8 cellular contexts compared by ENCODE assay signal in genomic region chr21:37006521-37007291, GRCh38. TPM values are rescaled to one million over a fixed set of nuclear protein-coding genes. Genes with fewer than 3 reads are reported as not detected.
DNase-seq lines count a peak whose midpoint lies in the region; ATAC-seq and TF ChIP-seq lines count a peak whose summit lies in the region.

RIPPLY3 (plus strand) TSS chr21:37006702; CDS start chr21:37006773, 71 bp downstream.

- H3K36me3 Mint-ChIP-seq in activated CD8-positive, alpha-beta T cell treated with anti-CD3 and anti-CD28 coated beads for 36 hours (ENCODE audit: low read depth): no peaks in the 10 kb centered on the region

- H3K4me3 Mint-ChIP-seq in activated CD8-positive, alpha-beta T cell treated with anti-CD3 and anti-CD28 coated beads for 36 hours: peak within 1 kb of the TSS; percentile 61

- ATAC-seq in activated CD8-positive, alpha-beta T cell treated with anti-CD3 and anti-CD28 coated beads for 36 hours: peak; percentile 60
- no peak for ATAC-seq in GM21717 (IDR thresholded peaks at IDR 0.05; ENCODE audit: unreplicated experiment)

- no peaks in the 10 kb centered on the region for H3K36me3 ChIP-seq in BE2C

- no peaks in the 10 kb centered on the region for H3K9me3 ChIP-seq in BE2C

- peak; percentile 28 for DNase-seq in BE2C
- DNase-seq in HCEC 1CT: peak; percentile 7
- peak; percentile 26 for DNase-seq in activated CD8-positive, alpha-beta T cell treated with anti-CD3 and anti-CD28 coated beads for 36 hours
- peak; percentile 32 for DNase-seq in glomerular visceral epithelial cell (ENCODE audit: extremely low spot score)
- no peak for DNase-seq in retinal pigment epithelial cell (ENCODE audit: low read depth)
- no peak for DNase-seq in posterior vena cava (ENCODE audit: low spot score)
- no peak for DNase-seq in cortex of kidney (lab: John Stamatoyannopoulos, UW)

- H3K4me3 ChIP-seq in BE2C (ENCODE audit: low read depth, low read length) (peak within 1 kb of the TSS; percentile 50), retinal pigment epithelial cell (ENCODE audit: low read length) (peak within 1 kb of the TSS; percentile 34)

- H3K4me1 ChIP-seq in BE2C: no peaks in the 10 kb centered on the region

- TF ChIP-seq CTCF in BE2C (IDR thresholded peaks at IDR 0.05; ENCODE audit: low read depth, low read length): no peak
- TF ChIP-seq CTCF in activated CD8-positive, alpha-beta T cell treated with anti-CD3 and anti-CD28 coated beads for 36 hours (IDR thresholded peaks at IDR 0.05): no peak
- TF ChIP-seq CTCF in retinal pigment epithelial cell (conservative IDR thresholded peaks at IDR 0.05; ENCODE audit: low read depth, low read length): no peak

- intact Hi-C loops in activated CD8-positive, alpha-beta T cell treated with anti-CD3 and anti-CD28 coated beads for 36 hours (cut with micrococcal nuclease): no loop called here
- intact Hi-C loops in posterior vena cava (cut with DNase I): no loop called here

- CTCF ChIA-PET in activated CD8-positive, alpha-beta T cell treated with anti-CD3 and anti-CD28 coated beads for 36 hours (lab: Charles Lee): interaction anchor here (0.6 to 2.0 kb wide), 5 partner anchors 16 to 372 kb away, joined by 3 to 9 read pairs (median 5); no protein-coding TSS in a partner anchor

- H3K27me3 Mint-ChIP-seq in activated CD8-positive, alpha-beta T cell treated with anti-CD3 and anti-CD28 coated beads for 36 hours: peaks cover 28% of the 10 kb centered on the region

- POLR2A ChIA-PET in activated CD8-positive, alpha-beta T cell treated with anti-CD3 and anti-CD28 coated beads for 36 hours (lab: Charles Lee): interaction anchor here (0.9 to 1.2 kb wide), 2 partner anchors 8 to 13 kb away, joined by 3 to 6 read pairs; no protein-coding TSS in a partner anchor

- H3K4me1 Mint-ChIP-seq in activated CD8-positive, alpha-beta T cell treated with anti-CD3 and anti-CD28 coated beads for 36 hours (ENCODE audit: low read depth): peaks cover 12% of the 10 kb centered on the region

- H3K9me3 Mint-ChIP-seq in activated CD8-positive, alpha-beta T cell treated with anti-CD3 and anti-CD28 coated beads for 36 hours: no peaks in the 10 kb centered on the region

- H3K27me3 ChIP-seq in BE2C: peaks cover 4% of the 10 kb centered on the region

- H3K27ac Mint-ChIP-seq in activated CD8-positive, alpha-beta T cell treated with anti-CD3 and anti-CD28 coated beads for 36 hours: no peak within 1 kb of the TSS

RNA-seq across cellular contexts. Expression of gene RIPPLY3, which starts in this region (rescaled TPM):
- not detected for polyA plus RNA-seq in BE2C (2012; ENCODE audit: insufficient read depth, insufficient read length, low read depth)
- total RNA-seq in activated CD8-positive, alpha-beta T cell treated with anti-CD3 and anti-CD28 coated beads for 36 hours: not detected
- not detected for total RNA-seq in posterior vena cava

Comparison
In these comparisons a context has a peak if more than half of its experiments do, and no peak if none do; other contexts are left out.
1. Peak in DNase-seq and ATAC-seq in activated CD8-positive, alpha-beta T cell treated with anti-CD3 and anti-CD28 coated beads for 36 hours; RNA of the gene not detected or under 1 TPM.
2. DNase-seq: peak in BE2C (single experiment), HCEC 1CT (single experiment) and glomerular visceral epithelial cell (single experiment); none in retinal pigment epithelial cell (single experiment), posterior vena cava (single experiment) and cortex of kidney (single experiment).